ENCODE assay signal across 9 cellular contexts in genomic region chr2:12177052-12177994, GRCh38.
DNase-seq lines count a peak whose midpoint lies in the region; ATAC-seq and TF ChIP-seq lines count a peak whose summit lies in the region.
"Had no signal": no experiment of that assay in that cellular context is flagged by ENCODE, and none has a peak within 500 bp of the region (broad histone marks: within the 10 kb centered on the region; RNA-seq: fewer than 3 reads in every experiment).

No MANE protein-coding gene starts in this region.

- ATAC-seq in GM19023 (IDR thresholded peaks at IDR 0.05; ENCODE audit: unreplicated experiment) (peak; percentile 75), HG03064 (IDR thresholded peaks at IDR 0.05; ENCODE audit: low read depth, unreplicated experiment) (peak; percentile 81), GM23338 (no peak)

- H3K27me3 Mint-ChIP-seq in CD4-positive, alpha-beta memory T cell: no peaks in the 10 kb centered on the region
- H3K27me3 Mint-ChIP-seq in GM23338 (ENCODE audit: insufficient read depth, low read depth, poor library complexity): peaks cover 2% of the 10 kb centered on the region

- no peak overlapping the region for H2BK120ac ChIP-seq in mesendoderm (ENCODE audit: low read depth, low read length)

- H3K4me2 ChIP-seq in mesendoderm (ENCODE audit: low read length): no peak overlapping the region
- no peak overlapping the region for H3K4me2 ChIP-seq in GM23338

- H2BK5ac ChIP-seq in mesendoderm (ENCODE audit: low read length): no peak overlapping the region

- no peaks in the 10 kb centered on the region for H3F3A ChIP-seq in GM23338 (replicated peaks; ENCODE audit: low read depth)

- no peaks in the 10 kb centered on the region for H3K79me2 ChIP-seq in mesendoderm (ENCODE audit: control insufficient read depth, insufficient read depth, low read length)
- H3K79me2 ChIP-seq in GM23338 (replicated peaks; ENCODE audit: insufficient read depth): no peaks in the 10 kb centered on the region

- no peak overlapping the region for H2AK5ac ChIP-seq in mesendoderm (ENCODE audit: low read length)

- H4K8ac ChIP-seq in mesendoderm (ENCODE audit: low read depth, low read length): no peak overlapping the region

- WGBS in mesendoderm (ENCODE audit: extremely low coverage, insufficient coverage, low lambda C conversion rate): no CpG with 5 or more reads among the region's 9 CpGs

- H3K9me3 Mint-ChIP-seq in CD4-positive, alpha-beta memory T cell: no peaks in the 10 kb centered on the region
- no peaks in the 10 kb centered on the region for H3K9me3 Mint-ChIP-seq in GM23338
- H3K9me3 Mint-ChIP-seq: IgD-negative memory B cell had no signal

- no peaks in the 10 kb centered on the region for H3K36me3 ChIP-seq in CD4-positive, alpha-beta memory T cell (ENCODE audit: insufficient read depth, low read length)
- H3K36me3 ChIP-seq in mesendoderm (ENCODE audit: control insufficient read depth, insufficient read depth, low read length) (no peaks in the 10 kb centered on the region), GM23338 (ENCODE audit: insufficient read depth) (no peaks in the 10 kb centered on the region)

- peak overlapping the region; percentile 16 to 79 (median 60) for H3K4me3 Mint-ChIP-seq in CD4-positive, alpha-beta memory T cell
- no peak overlapping the region for H3K4me3 Mint-ChIP-seq in GM23338

- no peaks in the 10 kb centered on the region for H3K36me3 Mint-ChIP-seq in CD4-positive, alpha-beta memory T cell
- no peaks in the 10 kb centered on the region for H3K36me3 Mint-ChIP-seq in GM23338 (ENCODE audit: low read depth)
- H3K36me3 Mint-ChIP-seq: IgD-negative memory B cell had no signal

- H3K4me3 ChIP-seq in CD4-positive, alpha-beta memory T cell (ENCODE audit: low read length in 2 of 2): peak overlapping the region in 1 of 2 donors; percentile 7
- H3K4me3 ChIP-seq in cardiac fibroblast (replicated peaks in 1 of 2; ENCODE audit: low read depth in 2 of 2, low read length in 2 of 2) (no peak overlapping the region), mesendoderm (ENCODE audit: low read length) (no peak overlapping the region), GM23338 (no peak overlapping the region)

- H3K27ac Mint-ChIP-seq in CD4-positive, alpha-beta memory T cell: peak overlapping the region; percentile 36 to 93 (median 72)
- H3K27ac Mint-ChIP-seq in GM23338: no peak overlapping the region
- H3K27ac Mint-ChIP-seq: IgD-negative memory B cell had no signal

- no peak overlapping the region for H3K4ac ChIP-seq in mesendoderm (ENCODE audit: low read depth, low read length)

- no peaks in the 10 kb centered on the region for H3K27me3 ChIP-seq in CD4-positive, alpha-beta memory T cell (ENCODE audit: insufficient read depth, low read length)
- H3K27me3 ChIP-seq in mesendoderm (ENCODE audit: insufficient read depth, low read length, poor library complexity) (no peaks in the 10 kb centered on the region), GM23338 (ENCODE audit: insufficient read depth) (no peaks in the 10 kb centered on the region)

- POLR2A ChIA-PET in CD4-positive, alpha-beta memory T cell (lab: Charles Lee; ENCODE audit: partially characterized antibody): interaction anchor here (0.6 to 2.0 kb wide), 8 partner anchors 9 to 539 kb away, joined by 3 to 8 read pairs (median 4); partner anchors contain the start of gene TRIB2

- 0 out of 2 replicates have a peak, but pooled peaks cover 11% of the 10 kb centered on the region for H3K9me2 ChIP-seq in GM23338 (ENCODE audit: insufficient read depth)

- H2BK15ac ChIP-seq in mesendoderm (replicated peaks; ENCODE audit: low read depth): no peak overlapping the region

- intact Hi-C loops in CD4-positive, alpha-beta memory T cell (cut with micrococcal nuclease): loop anchor here (5.0 to 10.0 kb wide), 2 partner anchors 313 to 540 kb away; partner anchors contain the start of gene TRIB2

- peaks cover 24 to 47% (median 33%) of the 10 kb centered on the region in 4 donors for H3K4me1 Mint-ChIP-seq in CD4-positive, alpha-beta memory T cell
- H3K4me1 Mint-ChIP-seq in GM23338: peaks cover 6% of the 10 kb centered on the region; the same call in 2 of the 3 replicates

- no peak overlapping the region for H2AFZ ChIP-seq in GM23338

- no peaks in the 10 kb centered on the region for H3K9me3 ChIP-seq in CD4-positive, alpha-beta memory T cell (ENCODE audit: control insufficient read depth in 1 of 2, low read length in 2 of 2)

- no peak overlapping the region for H3K56ac ChIP-seq in mesendoderm (ENCODE audit: low read length)

- H3K23ac ChIP-seq in mesendoderm (ENCODE audit: low read length): no peak overlapping the region

- peak in 3 of 5 donors; percentile 28 to 43 (median 29) for DNase-seq in CD4-positive, alpha-beta memory T cell
- DNase-seq in OCI-M1 (lab: John Stamatoyannopoulos, UW) (peak; percentile 80), cardiac fibroblast (ENCODE audit: low read depth in 2 of 2) (peak; percentile 62 to 84), mesendoderm (peak; percentile 91), GM23338 (ENCODE audit: low spot score) (no peak), middle frontal gyrus (ENCODE audit: extremely low spot score, low spot score) (no peak)

- H3K9ac ChIP-seq in mesendoderm (ENCODE audit: low read length): no peak overlapping the region

- CTCF ChIA-PET in CD4-positive, alpha-beta memory T cell (lab: Charles Lee; ENCODE audit: partially characterized antibody): interaction anchor here (1.2 to 1.6 kb wide), 2 partner anchors 9 to 192 kb away, joined by 3 read pairs; no protein-coding TSS in a partner anchor

- H3K27ac ChIP-seq in CD4-positive, alpha-beta memory T cell (ENCODE audit: low read depth, low read length): peak overlapping the region; percentile 31
- H3K27ac ChIP-seq in mesendoderm (ENCODE audit: low read depth, low read length) (no peak overlapping the region), GM23338 (ENCODE audit: low read depth) (no peak overlapping the region)

- H3K18ac ChIP-seq in mesendoderm (ENCODE audit: low read length): peak overlapping the region; percentile 40

- TF ChIP-seq CTCF in cardiac fibroblast (IDR thresholded peaks at IDR 0.05; ENCODE audit: low read depth, low read length) (no peak), GM23338 (conservative IDR thresholded peaks at IDR 0.05; ENCODE audit: low read depth in 2 of 2) (no peak)

- peaks cover 32% of the 10 kb centered on the region for H3K4me1 ChIP-seq in CD4-positive, alpha-beta memory T cell (ENCODE audit: insufficient read depth, low read length)
- H3K4me1 ChIP-seq in mesendoderm (ENCODE audit: control insufficient read depth, low read depth, low read length) (no peaks in the 10 kb centered on the region), GM23338 (ENCODE audit: insufficient read depth) (no peaks in the 10 kb centered on the region)

- H3K79me1 ChIP-seq in mesendoderm (ENCODE audit: low read length): no peaks in the 10 kb centered on the region

- no peak overlapping the region for H4K5ac ChIP-seq in mesendoderm (ENCODE audit: low read length)

- no peaks in the 10 kb centered on the region for H4K20me1 ChIP-seq in GM23338 (replicated peaks; ENCODE audit: insufficient read depth)

TF ChIP-seq in GM23338, 12 proteins besides CTCF, POLR2A, EP300 and RAD21:
- TF ChIP-seq NANOG (IDR thresholded peaks at IDR 0.05; ENCODE audit: borderline replicate concordance) (no peak), STAT1 (IDR thresholded peaks at IDR 0.05; ENCODE audit: unreplicated experiment) (no peak)
TF ChIP-seq in GM23338: peak in this region for 0.

Comparison
In these comparisons a context has a peak if more than half of its experiments do, and no peak if none do; other contexts are left out.
1. DNase-seq: peak in CD4-positive, alpha-beta memory T cell (3 of 5), OCI-M1 (single experiment), cardiac fibroblast (2 of 2) and mesendoderm (single experiment); none in GM23338 (single experiment) and middle frontal gyrus (single experiment).